Comparison of ENCODE assay signal across 15 cellular contexts in genomic region chr12:52267699-52268098, GRCh38. TPM values are rescaled to one million over a fixed set of nuclear protein-coding genes. Genes with fewer than 3 reads are reported as not detected.
DNase-seq lines count a peak whose midpoint lies in the region; ATAC-seq and TF ChIP-seq lines count a peak whose summit lies in the region.
"Had no signal": no experiment of that assay in that cellular context is flagged by ENCODE, and none has a peak within 500 bp of the region (broad histone marks: within the 10 kb centered on the region; RNA-seq: fewer than 3 reads in every experiment).

No MANE protein-coding gene starts in this region.

- H3K9me2 ChIP-seq in GM23248 (ENCODE audit: insufficient read depth) = no peaks in the 10 kb centered on the region

- H3K36me3 ChIP-seq in GM23248 (ENCODE audit: low read depth) (no peaks in the 10 kb centered on the region), ascending aorta (no peaks in the 10 kb centered on the region)
- H3K36me3 ChIP-seq: SJCRH30 had no signal

- peaks cover 13% of the 10 kb centered on the region for H3K27me3 Mint-ChIP-seq in activated T-cell treated with anti-CD3 and anti-CD28 coated beads, Interleukin-2, amount 50 U/mL, for 4 hours (ENCODE audit: low read depth)
- peaks cover 26% of the 10 kb centered on the region for H3K27me3 Mint-ChIP-seq in activated CD4-positive, alpha-beta memory T cell treated with anti-CD3 and anti-CD28 coated beads, Interleukin-2, amount 10 ng/mL, durations not matched to agents 7 days and 5 days

- intact Hi-C loops in ascending aorta (cut with DNase I) = no loop called here

- H3F3A ChIP-seq in GM23248 (ENCODE audit: insufficient read depth) = no peaks in the 10 kb centered on the region; the same call in 1 of the 2 replicates

- DNase-seq in GM23248 (no peak), ascending aorta (ENCODE audit: low spot score in 2 of 2) (no peak), midbrain (lab: John Stamatoyannopoulos, UW) (peak; percentile 10), substantia nigra (lab: John Stamatoyannopoulos, UW) (peak in 2 of 49 donors; percentile 20 to 28), ecto neural progenitor cell (ENCODE audit: low spot score) (no peak)
- no peak for DNase-seq in activated T-cell treated with anti-CD3 and anti-CD28 coated beads, Interleukin-2, amount 50 U/mL, for 4 hours
- no peak for DNase-seq in activated CD4-positive, alpha-beta memory T cell treated with anti-CD3 and anti-CD28 coated beads, Interleukin-2, amount 10 ng/mL, durations not matched to agents 7 days and 5 days
- DNase-seq: ACHN, KG1, NCI-H1417 treated with DMSO at 0.1 percent for 48 hours, NCI-H2029, NCI-H526, SJCRH30 had no signal

- H3K4me2 ChIP-seq in GM23248 (ENCODE audit: unreplicated experiment) = peak overlapping the region; percentile 7

- no peaks in the 10 kb centered on the region for H3K9me3 Mint-ChIP-seq in activated T-cell treated with anti-CD3 and anti-CD28 coated beads, Interleukin-2, amount 50 U/mL, for 4 hours
- H3K9me3 Mint-ChIP-seq in activated CD4-positive, alpha-beta memory T cell treated with anti-CD3 and anti-CD28 coated beads, Interleukin-2, amount 10 ng/mL, durations not matched to agents 7 days and 5 days = no peaks in the 10 kb centered on the region

- H3K4me1 Mint-ChIP-seq in activated T-cell treated with anti-CD3 and anti-CD28 coated beads, Interleukin-2, amount 50 U/mL, for 4 hours (ENCODE audit: low read depth) = no peaks in the 10 kb centered on the region
- H3K4me1 Mint-ChIP-seq in activated CD4-positive, alpha-beta memory T cell treated with anti-CD3 and anti-CD28 coated beads, Interleukin-2, amount 10 ng/mL, durations not matched to agents 7 days and 5 days = no peaks in the 10 kb centered on the region

- POLR2A ChIA-PET in activated CD4-positive, alpha-beta memory T cell treated with anti-CD3 and anti-CD28 coated beads, Interleukin-2, amount 10 ng/mL, durations not matched to agents 7 days and 5 days (lab: Charles Lee) = no interaction called here

- H4K20me1 ChIP-seq in GM23248 (ENCODE audit: insufficient read depth) = no peaks in the 10 kb centered on the region

- H3K9ac ChIP-seq in GM23248 = no peak overlapping the region

- H3K4me1 ChIP-seq in GM23248 (ENCODE audit: insufficient read depth) (peaks cover 10% of the 10 kb centered on the region; the same call in 1 of the 2 replicates), ascending aorta (no peaks in the 10 kb centered on the region)

- WGBS in GM23248 (ENCODE audit: low coverage in 1 of 2, low lambda C conversion rate in 2 of 2, missing lambda C conversion rate in 2 of 2), 2 experiments = 83 to 86% methylated on average over 3 of the region's 3 CpGs

- no peak overlapping the region for H2AFZ ChIP-seq in GM23248

- no peaks in the 10 kb centered on the region for H3K36me3 Mint-ChIP-seq in activated T-cell treated with anti-CD3 and anti-CD28 coated beads, Interleukin-2, amount 50 U/mL, for 4 hours (ENCODE audit: insufficient read depth)
- H3K36me3 Mint-ChIP-seq in activated CD4-positive, alpha-beta memory T cell treated with anti-CD3 and anti-CD28 coated beads, Interleukin-2, amount 10 ng/mL, durations not matched to agents 7 days and 5 days (ENCODE audit: low read depth) = no peaks in the 10 kb centered on the region

- no peak overlapping the region for H3K27ac Mint-ChIP-seq in activated CD4-positive, alpha-beta memory T cell treated with anti-CD3 and anti-CD28 coated beads, Interleukin-2, amount 10 ng/mL, durations not matched to agents 7 days and 5 days

- no peaks in the 10 kb centered on the region for H3K79me2 ChIP-seq in GM23248 (ENCODE audit: insufficient read depth)

- in situ Hi-C loops in GM23248 (cut with MboI) = no loop called here

- CTCF ChIA-PET in activated CD4-positive, alpha-beta memory T cell treated with anti-CD3 and anti-CD28 coated beads, Interleukin-2, amount 10 ng/mL, durations not matched to agents 7 days and 5 days (lab: Charles Lee) = interaction anchor here (0.6 to 0.8 kb wide), 2 partner anchors 10 to 47 kb away, joined by 3 read pairs; no protein-coding TSS in a partner anchor

- H3K27me3 ChIP-seq in GM23248 (replicated peaks; ENCODE audit: insufficient read depth) = no peaks in the 10 kb centered on the region
- H3K27me3 ChIP-seq in ascending aorta = no peaks in the 10 kb centered on the region
- H3K27me3 ChIP-seq: SJCRH30 had no signal

- H3K9me3 ChIP-seq in GM23248 (ENCODE audit: low read depth) (no peaks in the 10 kb centered on the region), ascending aorta (no peaks in the 10 kb centered on the region)

- ATAC-seq in activated T-cell treated with anti-CD3 and anti-CD28 coated beads, Interleukin-2, amount 50 U/mL, for 4 hours = no peak
- ATAC-seq: HepG2, PC-3 had no signal

- H3K4me3 Mint-ChIP-seq in activated T-cell treated with anti-CD3 and anti-CD28 coated beads, Interleukin-2, amount 50 U/mL, for 4 hours = no peak overlapping the region
- H3K4me3 Mint-ChIP-seq in activated CD4-positive, alpha-beta memory T cell treated with anti-CD3 and anti-CD28 coated beads, Interleukin-2, amount 10 ng/mL, durations not matched to agents 7 days and 5 days = no peak overlapping the region

- H3K27ac ChIP-seq in GM23248 (no peak overlapping the region), ascending aorta (peak overlapping the region; percentile 56 to 60), substantia nigra (ENCODE audit: low read depth, low read length, poor library complexity, severe bottlenecking) (peak overlapping the region; percentile 42)
- H3K27ac ChIP-seq: SJCRH30 had no signal

- no peak for TF ChIP-seq CTCF in ascending aorta (IDR thresholded peaks at IDR 0.05)

- H3K4me3 ChIP-seq in GM23248 (no peak overlapping the region), ascending aorta (no peak overlapping the region)
- H3K4me3 ChIP-seq: SJCRH30 had no signal

RNA-seq across cellular contexts. Expression of gene KRT86, which starts 6.7 kb away (rescaled TPM):
- total RNA-seq in GM23248 (2014; rRNA removed; shearing (Covaris generic)) = 0.11 TPM in 1 of 2 replicates, not detected in the other
- polyA plus RNA-seq in GM23248 (2016; fragmentation: Nextera tagmentation; extraction: Ambion mirVana) = 0.16 and 0.27 TPM in 2 replicates
- total RNA-seq in ascending aorta = 0.96 TPM
- not detected for total RNA-seq in activated T-cell treated with anti-CD3 and anti-CD28 coated beads, Interleukin-2, amount 50 U/mL, for 4 hours
- under 1 TPM; 0.23 to 0.30 TPM for total RNA-seq in activated CD4-positive, alpha-beta memory T cell treated with anti-CD3 and anti-CD28 coated beads, Interleukin-2, amount 10 ng/mL, durations not matched to agents 7 days and 5 days
- total RNA-seq: HepG2 had no signal
- polyA plus RNA-seq: HepG2 had no signal

RNA-seq across cellular contexts. Expression of gene KRT81, which starts 23.6 kb away (rescaled TPM):
- total RNA-seq in GM23248 (2014; rRNA removed; shearing (Covaris generic)) = 0.11 TPM in 1 of 2 replicates, not detected in the other
- 0.34 and 0.95 TPM in 2 replicates for polyA plus RNA-seq in GM23248 (2016; fragmentation: Nextera tagmentation; extraction: Ambion mirVana)
- total RNA-seq in ascending aorta = not detected
- under 1 TPM; 0.19 to 0.25 (median 0.24) TPM for total RNA-seq in activated T-cell treated with anti-CD3 and anti-CD28 coated beads, Interleukin-2, amount 50 U/mL, for 4 hours
- total RNA-seq in activated CD4-positive, alpha-beta memory T cell treated with anti-CD3 and anti-CD28 coated beads, Interleukin-2, amount 10 ng/mL, durations not matched to agents 7 days and 5 days = not detected
- total RNA-seq: HepG2 had no signal
- polyA plus RNA-seq: HepG2 had no signal

RNA-seq across cellular contexts. Expression of gene KRT7, which starts 34.7 kb away (rescaled TPM):
- 5.7 and 11.0 TPM in 2 replicates for total RNA-seq in GM23248 (2014; rRNA removed; shearing (Covaris generic))
- polyA plus RNA-seq in GM23248 (2016; fragmentation: Nextera tagmentation; extraction: Ambion mirVana) = 14.4 and 17.4 TPM in 2 replicates
- total RNA-seq in ascending aorta = 153 TPM
- total RNA-seq in activated T-cell treated with anti-CD3 and anti-CD28 coated beads, Interleukin-2, amount 50 U/mL, for 4 hours = 1 to 10 TPM; 1.2 to 2.1 (median 1.5) TPM
- 1 to 10 TPM; 9.1 to 9.3 TPM for total RNA-seq in activated CD4-positive, alpha-beta memory T cell treated with anti-CD3 and anti-CD28 coated beads, Interleukin-2, amount 10 ng/mL, durations not matched to agents 7 days and 5 days
- total RNA-seq: HepG2 had no signal

RNA-seq across cellular contexts. Expression of gene KRT83, which starts 53.5 kb away (rescaled TPM):
- total RNA-seq in GM23248 (2014; rRNA removed; shearing (Covaris generic)) = not detected in 2 replicates
- not detected in 2 replicates for polyA plus RNA-seq in GM23248 (2016; fragmentation: Nextera tagmentation; extraction: Ambion mirVana)
- not detected for total RNA-seq in ascending aorta
- not detected for total RNA-seq in activated T-cell treated with anti-CD3 and anti-CD28 coated beads, Interleukin-2, amount 50 U/mL, for 4 hours
- total RNA-seq in activated CD4-positive, alpha-beta memory T cell treated with anti-CD3 and anti-CD28 coated beads, Interleukin-2, amount 10 ng/mL, durations not matched to agents 7 days and 5 days = not detected
- total RNA-seq: HepG2, SJCRH30 had no signal
- polyA plus RNA-seq: HepG2 had no signal

Comparison
In these comparisons a context has a peak if more than half of its experiments do, and no peak if none do; other contexts are left out.
1. RNA of gene KRT7, which starts 34.7 kb away (total RNA-seq): 153 TPM in ascending aorta (single experiment); 5.7 to 11.0 TPM in GM23248, 9.1 to 9.3 TPM in activated CD4-positive, alpha-beta memory T cell treated with anti-CD3 and anti-CD28 coated beads, Interleukin-2, amount 10 ng/mL, durations not matched to agents 7 days and 5 days and 1.2 to 2.1 TPM in activated T-cell treated with anti-CD3 and anti-CD28 coated beads, Interleukin-2, amount 50 U/mL, for 4 hours; every median in the first group is over 10 times any median in the second.